1 cellular context compared by ENCODE assay signal in genomic region chr2:85599468-85600234, GRCh38.
TF ChIP-seq lines count a peak whose summit lies in the region.

No MANE protein-coding gene starts in this region.

TF ChIP-seq in HepG2, 621 proteins besides CTCF, POLR2A, EP300 and RAD21 (continued from another document and continues in another):
- TF ChIP-seq ZNF605 (CRISPR knock-in tag; IDR thresholded peaks at IDR 0.05) (0 out of 2 replicates have a peak, but pooled peaks have one; percentile 45), ZNF563 (CRISPR knock-in tag; IDR thresholded peaks at IDR 0.05) (0 out of 2 replicates have a peak, but pooled peaks have one; percentile 34), POLR2AphosphoS5 (IDR thresholded peaks at IDR 0.05; ENCODE audit: low read depth, low read length) (peak; percentile 16; the same call in 1 of the 2 replicates), SMAD9 (CRISPR knock-in tag; IDR thresholded peaks at IDR 0.05) (no peak), AHDC1 (CRISPR knock-in tag; IDR thresholded peaks at IDR 0.05; ENCODE audit: borderline replicate concordance) (no peak), UBTF (CRISPR knock-in tag; IDR thresholded peaks at IDR 0.05) (peak; percentile 52; the same call in 1 of the 2 replicates), ZNF670 (CRISPR knock-in tag; IDR thresholded peaks at IDR 0.05; ENCODE audit: borderline replicate concordance) (no peak), RBM39 (IDR thresholded peaks at IDR 0.05; ENCODE audit: low read depth, low read length, poor library complexity, severe bottlenecking) (peak; percentile 69), ZNF446 (CRISPR knock-in tag; IDR thresholded peaks at IDR 0.05) (no peak), ZNF598 (CRISPR knock-in tag; IDR thresholded peaks at IDR 0.05; ENCODE audit: borderline replicate concordance) (0 out of 2 replicates have a peak, but pooled peaks have one; percentile 59), ZBTB4 (CRISPR knock-in tag; IDR thresholded peaks at IDR 0.05; ENCODE audit: borderline replicate concordance) (peak; percentile 70; the same call in 1 of the 2 replicates), ARID3A (IDR thresholded peaks at IDR 0.05; ENCODE audit: low read depth, low read length) (no peak), ZNF75D (CRISPR knock-in tag; IDR thresholded peaks at IDR 0.05; ENCODE audit: borderline replicate concordance) (no peak), TOPORS (CRISPR knock-in tag; IDR thresholded peaks at IDR 0.05) (no peak), RFX1 (IDR thresholded peaks at IDR 0.05) (no peak), HMGXB3 (CRISPR knock-in tag; IDR thresholded peaks at IDR 0.05; ENCODE audit: borderline replicate concordance) (0 out of 2 replicates have a peak, but pooled peaks have one; percentile 18), TEAD2 (CRISPR knock-in tag; IDR thresholded peaks at IDR 0.05) (no peak), ZNF326 (CRISPR knock-in tag; IDR thresholded peaks at IDR 0.05; ENCODE audit: borderline replicate concordance) (peak; percentile 94), GATAD2A (CRISPR knock-in tag; IDR thresholded peaks at IDR 0.05) (no peak), HNRNPL (IDR thresholded peaks at IDR 0.05; ENCODE audit: low read depth, low read length) (peak; percentile 38; the same call in 1 of the 2 replicates), HMG20A (CRISPR knock-in tag; IDR thresholded peaks at IDR 0.05; ENCODE audit: borderline replicate concordance) (no peak), AGO1 (IDR thresholded peaks at IDR 0.05; ENCODE audit: low read depth, low read length, poor library complexity, severe bottlenecking) (peak; percentile 57), NRL (CRISPR knock-in tag; IDR thresholded peaks at IDR 0.05; ENCODE audit: borderline replicate concordance) (peak; percentile 50; the same call in 1 of the 2 replicates), FIP1L1 (IDR thresholded peaks at IDR 0.05; ENCODE audit: borderline replicate concordance, insufficient read depth, low read depth, low read length) (no peak), PBX2 (CRISPR knock-in tag; IDR thresholded peaks at IDR 0.05) (no peak), ZNF547 (CRISPR knock-in tag; IDR thresholded peaks at IDR 0.05) (no peak; the same call in 1 of the 2 replicates), HNRNPUL1 (IDR thresholded peaks at IDR 0.05; ENCODE audit: low read depth, low read length) (no peak), ZNF589 (CRISPR knock-in tag; conservative IDR thresholded peaks at IDR 0.05) (no peak), ZNF468 (CRISPR knock-in tag; IDR thresholded peaks at IDR 0.05) (no peak), ZKSCAN5 (CRISPR knock-in tag; IDR thresholded peaks at IDR 0.05) (no peak)
- TF ChIP-seq, protein P1, sequence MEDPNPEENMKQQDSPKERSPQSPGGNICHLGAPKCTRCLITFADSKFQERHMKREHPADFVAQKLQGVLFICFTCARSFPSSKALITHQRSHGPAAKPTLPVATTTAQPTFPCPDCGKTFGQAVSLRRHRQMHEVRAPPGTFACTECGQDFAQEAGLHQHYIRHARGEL (CRISPR knock-in tag; IDR thresholded peaks at IDR 0.05) = no peak
- TF ChIP-seq, protein P2, sequence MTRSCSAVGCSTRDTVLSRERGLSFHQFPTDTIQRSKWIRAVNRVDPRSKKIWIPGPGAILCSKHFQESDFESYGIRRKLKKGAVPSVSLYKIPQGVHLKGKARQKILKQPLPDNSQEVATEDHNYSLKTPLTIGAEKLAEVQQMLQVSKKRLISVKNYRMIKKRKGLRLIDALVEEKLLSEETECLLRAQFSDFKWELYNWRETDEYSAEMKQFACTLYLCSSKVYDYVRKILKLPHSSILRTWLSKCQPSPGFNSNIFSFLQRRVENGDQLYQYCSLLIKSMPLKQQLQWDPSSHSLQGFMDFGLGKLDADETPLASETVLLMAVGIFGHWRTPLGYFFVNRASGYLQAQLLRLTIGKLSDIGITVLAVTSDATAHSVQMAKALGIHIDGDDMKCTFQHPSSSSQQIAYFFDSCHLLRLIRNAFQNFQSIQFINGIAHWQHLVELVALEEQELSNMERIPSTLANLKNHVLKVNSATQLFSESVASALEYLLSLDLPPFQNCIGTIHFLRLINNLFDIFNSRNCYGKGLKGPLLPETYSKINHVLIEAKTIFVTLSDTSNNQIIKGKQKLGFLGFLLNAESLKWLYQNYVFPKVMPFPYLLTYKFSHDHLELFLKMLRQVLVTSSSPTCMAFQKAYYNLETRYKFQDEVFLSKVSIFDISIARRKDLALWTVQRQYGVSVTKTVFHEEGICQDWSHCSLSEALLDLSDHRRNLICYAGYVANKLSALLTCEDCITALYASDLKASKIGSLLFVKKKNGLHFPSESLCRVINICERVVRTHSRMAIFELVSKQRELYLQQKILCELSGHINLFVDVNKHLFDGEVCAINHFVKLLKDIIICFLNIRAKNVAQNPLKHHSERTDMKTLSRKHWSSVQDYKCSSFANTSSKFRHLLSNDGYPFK (CRISPR knock-in tag; IDR thresholded peaks at IDR 0.05; ENCODE audit: borderline replicate concordance) = no peak
- TF ChIP-seq, protein P3, sequence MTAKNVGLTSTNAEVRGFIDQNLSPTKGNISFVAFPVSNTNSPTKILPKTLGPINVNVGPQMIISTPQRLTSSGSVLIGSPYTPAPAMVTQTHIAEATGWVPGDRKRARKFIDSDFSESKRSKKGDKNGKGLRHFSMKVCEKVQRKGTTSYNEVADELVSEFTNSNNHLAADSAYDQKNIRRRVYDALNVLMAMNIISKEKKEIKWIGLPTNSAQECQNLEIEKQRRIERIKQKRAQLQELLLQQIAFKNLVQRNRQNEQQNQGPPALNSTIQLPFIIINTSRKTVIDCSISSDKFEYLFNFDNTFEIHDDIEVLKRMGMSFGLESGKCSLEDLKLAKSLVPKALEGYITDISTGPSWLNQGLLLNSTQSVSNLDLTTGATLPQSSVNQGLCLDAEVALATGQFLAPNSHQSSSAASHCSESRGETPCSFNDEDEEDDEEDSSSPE (CRISPR knock-in tag; IDR thresholded peaks at IDR 0.05) = no peak
